In genomic region chr17:35239823-35240222, GRCh38 we compare ENCODE assay signal across 18 cellular contexts. TPM values are rescaled to one million over a fixed set of nuclear protein-coding genes. Genes with fewer than 3 reads are reported as not detected.
DNase-seq lines count a peak whose midpoint lies in the region; ATAC-seq and TF ChIP-seq lines count a peak whose summit lies in the region.
"Had no signal": no experiment of that assay in that cellular context is flagged by ENCODE, and none has a peak within 500 bp of the region (broad histone marks: within the 10 kb centered on the region; RNA-seq: fewer than 3 reads in every experiment).

No MANE protein-coding gene starts in this region.

- H3K36me3 Mint-ChIP-seq in T-helper 2 cell treated with Interferon-gamma antibody and Interleukin-4, amounts not matched to agents 5 μg/mL and 100 μg/mL, for 36 hours (ENCODE audit: low read depth) = peaks cover 75% of the 10 kb centered on the region
- H3K36me3 Mint-ChIP-seq in IgD-negative memory B cell (no peaks in the 10 kb centered on the region), nephron progenitor cell (ENCODE audit: low read depth) (no peaks in the 10 kb centered on the region)
- H3K36me3 Mint-ChIP-seq in central memory CD8-positive, alpha-beta T cell (ENCODE audit: insufficient read depth) = peaks cover 37% of the 10 kb centered on the region

- TF ChIP-seq CTCF in nephron progenitor cell (IDR thresholded peaks at IDR 0.05) = no peak

- no peak for DNase-seq in T-helper 2 cell treated with Interferon-gamma antibody and Interleukin-4, amounts not matched to agents 5 μg/mL and 100 μg/mL, for 36 hours (ENCODE audit: low spot score)
- DNase-seq in T-helper 2 cell (no peak), nephron progenitor cell (no peak), D341Med (ENCODE audit: low spot score) (no peak), AML-193 (lab: John Stamatoyannopoulos, UW) (no peak)
- DNase-seq in central memory CD8-positive, alpha-beta T cell (ENCODE audit: low spot score in 2 of 2) = no peak
- DNase-seq: 8988T; caudate nucleus; effector CD8-positive, alpha-beta T cell; GOT3; NCI-H146; NCI-H446; right lobe of liver; stimulated activated CD4-positive, alpha-beta T cell treated with anti-CD3 and anti-CD28 coated beads, Interleukin-2, amount 100 ng/mL, for 24 hours had no signal

- H3K4me1 Mint-ChIP-seq in T-helper 2 cell treated with Interferon-gamma antibody and Interleukin-4, amounts not matched to agents 5 μg/mL and 100 μg/mL, for 36 hours (ENCODE audit: low read depth) = peaks cover 62% of the 10 kb centered on the region
- H3K4me1 Mint-ChIP-seq in IgD-negative memory B cell = peaks cover 14 to 33% (median 18%) of the 10 kb centered on the region in 3 donors
- peaks cover 78% of the 10 kb centered on the region for H3K4me1 Mint-ChIP-seq in central memory CD8-positive, alpha-beta T cell
- H3K4me1 Mint-ChIP-seq in nephron progenitor cell = peaks cover 25% of the 10 kb centered on the region

- H3K9me3 Mint-ChIP-seq in T-helper 2 cell treated with Interferon-gamma antibody and Interleukin-4, amounts not matched to agents 5 μg/mL and 100 μg/mL, for 36 hours = peaks cover 11% of the 10 kb centered on the region
- H3K9me3 Mint-ChIP-seq in IgD-negative memory B cell (no peaks in the 10 kb centered on the region), nephron progenitor cell (no peaks in the 10 kb centered on the region)
- no peaks in the 10 kb centered on the region for H3K9me3 Mint-ChIP-seq in central memory CD8-positive, alpha-beta T cell

- peak overlapping the region; percentile 87 for H3K27ac Mint-ChIP-seq in T-helper 2 cell treated with Interferon-gamma antibody and Interleukin-4, amounts not matched to agents 5 μg/mL and 100 μg/mL, for 36 hours
- H3K27ac Mint-ChIP-seq in IgD-negative memory B cell = peak overlapping the region in 1 of 3 donors; percentile 76
- peak overlapping the region; percentile 75 for H3K27ac Mint-ChIP-seq in central memory CD8-positive, alpha-beta T cell (ENCODE audit: low read depth)
- no peak overlapping the region for H3K27ac Mint-ChIP-seq in nephron progenitor cell

- no peak for ATAC-seq in central memory CD8-positive, alpha-beta T cell (replicated peaks; ENCODE audit: extremely low read depth, poor library complexity, severe bottlenecking)
- no peak for ATAC-seq in GM19467 (IDR thresholded peaks at IDR 0.05; ENCODE audit: unreplicated experiment)
- ATAC-seq: GM12878 had no signal

- peak overlapping the region; percentile 95 for H3K4me3 Mint-ChIP-seq in T-helper 2 cell treated with Interferon-gamma antibody and Interleukin-4, amounts not matched to agents 5 μg/mL and 100 μg/mL, for 36 hours
- peak overlapping the region in 3 of 4 donors; percentile 15 to 74 (median 64) for H3K4me3 Mint-ChIP-seq in IgD-negative memory B cell
- peak overlapping the region; percentile 77 for H3K4me3 Mint-ChIP-seq in central memory CD8-positive, alpha-beta T cell
- peak overlapping the region; percentile 53 for H3K4me3 Mint-ChIP-seq in nephron progenitor cell

- peaks cover 3% of the 10 kb centered on the region for H3K27me3 Mint-ChIP-seq in T-helper 2 cell treated with Interferon-gamma antibody and Interleukin-4, amounts not matched to agents 5 μg/mL and 100 μg/mL, for 36 hours (ENCODE audit: low read depth)
- H3K27me3 Mint-ChIP-seq in IgD-negative memory B cell = peaks cover 19% of the 10 kb centered on the region
- H3K27me3 Mint-ChIP-seq in central memory CD8-positive, alpha-beta T cell = no peaks in the 10 kb centered on the region
- peaks cover 24% of the 10 kb centered on the region for H3K27me3 Mint-ChIP-seq in nephron progenitor cell (ENCODE audit: low read depth, poor library complexity)

RNA-seq across cellular contexts. Expression of gene SLFN5, which starts 3.0 kb away (rescaled TPM):
- polyA plus RNA-seq in IgD-negative memory B cell = 8.9 TPM

RNA-seq across cellular contexts. Expression of gene SLC35G3, which starts 45.6 kb away (rescaled TPM):
- polyA plus RNA-seq in IgD-negative memory B cell = not detected
- polyA plus RNA-seq: GM12878, liver had no signal
